ENCODE assay signal across 37 cellular contexts in the genomic region with DNA sequence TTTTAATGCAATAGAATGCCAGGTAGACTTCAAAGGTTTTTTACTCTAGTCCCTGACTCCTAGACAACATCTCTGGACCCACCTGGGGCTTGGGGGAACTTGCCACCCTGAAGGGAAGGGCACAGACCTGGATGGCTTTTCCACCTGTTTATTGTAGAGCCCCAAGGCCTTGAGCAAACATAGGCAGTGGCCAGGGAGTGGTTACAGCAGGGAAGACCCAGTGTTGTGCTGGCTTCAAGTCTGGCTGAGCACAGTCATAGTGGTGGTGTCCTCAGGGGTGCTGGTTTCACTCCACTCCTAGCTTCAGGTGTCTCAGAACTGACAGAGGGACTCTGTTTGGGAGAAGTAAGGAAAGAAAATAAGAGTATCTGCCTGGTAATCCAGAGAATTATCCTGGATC. TPM values are rescaled to one million over a fixed set of nuclear protein-coding genes. Genes with fewer than 3 reads are reported as not detected.
"Had no signal": no experiment of that assay in that cellular context is flagged by ENCODE, and none has a peak within 500 bp of the region (broad histone marks: within the 10 kb centered on the region; RNA-seq: fewer than 3 reads in every experiment).

No MANE protein-coding gene starts in this region.

- H3K9me3 ChIP-seq: MG63 had no signal

- H3K36me3 ChIP-seq: MG63 had no signal

- H3K4me3 ChIP-seq: MG63 had no signal

- H3K27ac ChIP-seq: KMS-11 had no signal

- H3K9ac ChIP-seq: KMS-11 had no signal

- DNase-seq: Karpas-422, Kasumi-1, MG63, MM.1S, MV-4-11, NCI-H1048, NCI-H1092, NCI-H1092 treated with DMSO at 0.1 percent for 48 hours, NCI-H1105, NCI-H1105 treated with DMSO at 0.1 percent for 48 hours, NCI-H1417, NCI-H1417 treated with DMSO at 0.1 percent for 48 hours, NCI-H1436, NCI-H1436 treated with DMSO at 0.1 percent for 48 hours, NCI-H146, NCI-H1694, NCI-H1694 treated with DMSO at 0.1 percent for 48 hours, NCI-H187, NCI-H187 treated with DMSO at 0.1 percent for 48 hours, NCI-H1930, NCI-H2029, NCI-H2029 treated with DMSO at 0.1 percent for 48 hours, NCI-H2081, NCI-H2081 treated with DMSO at 0.1 percent for 48 hours, NCI-H2107, NCI-H2171, NCI-H2171 treated with DMSO at 0.1 percent for 48 hours, NCI-H2227 treated with DMSO at 0.1 percent for 48 hours, NCI-H226, NCI-H345, NCI-H446, NCI-H446 treated with DMSO at 0.1 percent for 48 hours, NCI-H510A had no signal

- H3K4me2 ChIP-seq: KMS-11 had no signal

RNA-seq across cellular contexts. Expression of a gene that starts 5.5 kb away (rescaled TPM):
- total RNA-seq: LHCN-M2, M059J, MCF 10A had no signal
